In the genomic region with DNA sequence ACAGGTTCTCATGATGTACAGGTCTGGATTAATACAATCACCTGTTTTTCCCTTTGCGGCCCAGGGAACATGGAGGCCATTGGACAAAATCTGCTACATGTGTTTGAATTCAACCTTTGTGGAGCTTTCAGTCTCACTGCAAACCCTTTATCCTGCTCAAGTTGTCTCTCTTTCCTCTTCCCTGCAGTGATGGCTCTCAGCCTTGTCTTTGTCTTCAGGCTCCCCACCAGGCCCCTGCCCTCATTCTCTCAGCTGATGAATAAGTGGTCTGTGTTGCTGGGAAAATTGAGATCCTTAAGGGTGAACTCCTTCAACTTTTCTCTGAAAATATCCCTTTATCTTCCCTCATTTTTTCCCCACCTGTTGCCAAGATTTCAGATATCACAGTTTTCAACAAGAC, we compare ENCODE assay signal across 1 cellular context.
TF ChIP-seq lines count a peak whose summit lies in the region.

No MANE protein-coding gene starts in this region.

TF ChIP-seq in WTC11, 78 proteins besides CTCF, POLR2A, EP300 and RAD21 (continued from another document):
- TF ChIP-seq, protein P1, sequence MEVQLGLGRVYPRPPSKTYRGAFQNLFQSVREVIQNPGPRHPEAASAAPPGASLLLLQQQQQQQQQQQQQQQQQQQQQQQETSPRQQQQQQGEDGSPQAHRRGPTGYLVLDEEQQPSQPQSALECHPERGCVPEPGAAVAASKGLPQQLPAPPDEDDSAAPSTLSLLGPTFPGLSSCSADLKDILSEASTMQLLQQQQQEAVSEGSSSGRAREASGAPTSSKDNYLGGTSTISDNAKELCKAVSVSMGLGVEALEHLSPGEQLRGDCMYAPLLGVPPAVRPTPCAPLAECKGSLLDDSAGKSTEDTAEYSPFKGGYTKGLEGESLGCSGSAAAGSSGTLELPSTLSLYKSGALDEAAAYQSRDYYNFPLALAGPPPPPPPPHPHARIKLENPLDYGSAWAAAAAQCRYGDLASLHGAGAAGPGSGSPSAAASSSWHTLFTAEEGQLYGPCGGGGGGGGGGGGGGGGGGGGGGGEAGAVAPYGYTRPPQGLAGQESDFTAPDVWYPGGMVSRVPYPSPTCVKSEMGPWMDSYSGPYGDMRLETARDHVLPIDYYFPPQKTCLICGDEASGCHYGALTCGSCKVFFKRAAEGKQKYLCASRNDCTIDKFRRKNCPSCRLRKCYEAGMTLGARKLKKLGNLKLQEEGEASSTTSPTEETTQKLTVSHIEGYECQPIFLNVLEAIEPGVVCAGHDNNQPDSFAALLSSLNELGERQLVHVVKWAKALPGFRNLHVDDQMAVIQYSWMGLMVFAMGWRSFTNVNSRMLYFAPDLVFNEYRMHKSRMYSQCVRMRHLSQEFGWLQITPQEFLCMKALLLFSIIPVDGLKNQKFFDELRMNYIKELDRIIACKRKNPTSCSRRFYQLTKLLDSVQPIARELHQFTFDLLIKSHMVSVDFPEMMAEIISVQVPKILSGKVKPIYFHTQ (CRISPR knock-in tag; IDR thresholded peaks at IDR 0.05), result no peak
- TF ChIP-seq ZNF396 (CRISPR knock-in tag; IDR thresholded peaks at IDR 0.05; ENCODE audit: borderline replicate concordance) (no peak), HMGA2 (CRISPR knock-in tag; IDR thresholded peaks at IDR 0.05) (no peak), ZNF423 (CRISPR knock-in tag; IDR thresholded peaks at IDR 0.05) (no peak), NFYB (CRISPR knock-in tag; conservative IDR thresholded peaks at IDR 0.05; ENCODE audit: low read depth) (no peak)
- TF ChIP-seq, protein P2, sequence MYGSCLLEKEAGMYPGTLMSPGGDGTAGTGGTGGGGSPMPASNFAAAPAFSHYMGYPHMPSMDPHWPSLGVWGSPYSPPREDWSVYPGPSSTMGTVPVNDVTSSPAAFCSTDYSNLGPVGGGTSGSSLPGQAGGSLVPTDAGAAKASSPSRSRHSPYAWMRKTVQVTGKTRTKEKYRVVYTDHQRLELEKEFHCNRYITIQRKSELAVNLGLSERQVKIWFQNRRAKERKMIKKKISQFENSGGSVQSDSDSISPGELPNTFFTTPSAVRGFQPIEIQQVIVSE (CRISPR knock-in tag; IDR thresholded peaks at IDR 0.05; ENCODE audit: borderline replicate concordance), result no peak
- TF ChIP-seq, protein P3, sequence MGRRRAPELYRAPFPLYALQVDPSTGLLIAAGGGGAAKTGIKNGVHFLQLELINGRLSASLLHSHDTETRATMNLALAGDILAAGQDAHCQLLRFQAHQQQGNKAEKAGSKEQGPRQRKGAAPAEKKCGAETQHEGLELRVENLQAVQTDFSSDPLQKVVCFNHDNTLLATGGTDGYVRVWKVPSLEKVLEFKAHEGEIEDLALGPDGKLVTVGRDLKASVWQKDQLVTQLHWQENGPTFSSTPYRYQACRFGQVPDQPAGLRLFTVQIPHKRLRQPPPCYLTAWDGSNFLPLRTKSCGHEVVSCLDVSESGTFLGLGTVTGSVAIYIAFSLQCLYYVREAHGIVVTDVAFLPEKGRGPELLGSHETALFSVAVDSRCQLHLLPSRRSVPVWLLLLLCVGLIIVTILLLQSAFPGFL (CRISPR knock-in tag; IDR thresholded peaks at IDR 0.05; ENCODE audit: borderline replicate concordance), result no peak
- TF ChIP-seq, protein P4, sequence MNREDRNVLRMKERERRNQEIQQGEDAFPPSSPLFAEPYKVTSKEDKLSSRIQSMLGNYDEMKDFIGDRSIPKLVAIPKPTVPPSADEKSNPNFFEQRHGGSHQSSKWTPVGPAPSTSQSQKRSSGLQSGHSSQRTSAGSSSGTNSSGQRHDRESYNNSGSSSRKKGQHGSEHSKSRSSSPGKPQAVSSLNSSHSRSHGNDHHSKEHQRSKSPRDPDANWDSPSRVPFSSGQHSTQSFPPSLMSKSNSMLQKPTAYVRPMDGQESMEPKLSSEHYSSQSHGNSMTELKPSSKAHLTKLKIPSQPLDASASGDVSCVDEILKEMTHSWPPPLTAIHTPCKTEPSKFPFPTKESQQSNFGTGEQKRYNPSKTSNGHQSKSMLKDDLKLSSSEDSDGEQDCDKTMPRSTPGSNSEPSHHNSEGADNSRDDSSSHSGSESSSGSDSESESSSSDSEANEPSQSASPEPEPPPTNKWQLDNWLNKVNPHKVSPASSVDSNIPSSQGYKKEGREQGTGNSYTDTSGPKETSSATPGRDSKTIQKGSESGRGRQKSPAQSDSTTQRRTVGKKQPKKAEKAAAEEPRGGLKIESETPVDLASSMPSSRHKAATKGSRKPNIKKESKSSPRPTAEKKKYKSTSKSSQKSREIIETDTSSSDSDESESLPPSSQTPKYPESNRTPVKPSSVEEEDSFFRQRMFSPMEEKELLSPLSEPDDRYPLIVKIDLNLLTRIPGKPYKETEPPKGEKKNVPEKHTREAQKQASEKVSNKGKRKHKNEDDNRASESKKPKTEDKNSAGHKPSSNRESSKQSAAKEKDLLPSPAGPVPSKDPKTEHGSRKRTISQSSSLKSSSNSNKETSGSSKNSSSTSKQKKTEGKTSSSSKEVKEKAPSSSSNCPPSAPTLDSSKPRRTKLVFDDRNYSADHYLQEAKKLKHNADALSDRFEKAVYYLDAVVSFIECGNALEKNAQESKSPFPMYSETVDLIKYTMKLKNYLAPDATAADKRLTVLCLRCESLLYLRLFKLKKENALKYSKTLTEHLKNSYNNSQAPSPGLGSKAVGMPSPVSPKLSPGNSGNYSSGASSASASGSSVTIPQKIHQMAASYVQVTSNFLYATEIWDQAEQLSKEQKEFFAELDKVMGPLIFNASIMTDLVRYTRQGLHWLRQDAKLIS (CRISPR knock-in tag; IDR thresholded peaks at IDR 0.05; ENCODE audit: borderline replicate concordance), result no peak
TF ChIP-seq in WTC11: peak in this region for 0.
